In the genomic region with DNA sequence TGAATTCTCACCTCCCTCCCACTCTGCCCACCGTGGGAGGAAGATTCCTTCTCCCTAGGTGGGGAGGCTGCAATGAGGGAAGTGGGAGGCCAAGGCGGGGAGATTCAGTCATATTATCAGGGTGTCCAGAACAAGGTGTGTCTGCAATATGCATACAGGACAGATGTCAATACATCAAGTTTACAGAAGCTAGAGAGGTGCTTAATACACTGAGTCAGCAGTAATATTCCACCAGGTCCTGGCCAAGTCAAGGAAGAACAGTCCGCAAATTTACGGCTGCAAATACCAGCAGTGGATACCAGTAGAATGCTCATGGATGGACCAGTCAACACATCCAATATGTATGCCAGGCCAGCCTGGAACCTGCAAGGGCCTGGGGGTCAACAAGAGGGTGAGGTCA, we compare ENCODE assay signal across 28 cellular contexts.
"Had no signal": no experiment of that assay in that cellular context is flagged by ENCODE, and none has a peak within 500 bp of the region (broad histone marks: within the 10 kb centered on the region; RNA-seq: fewer than 3 reads in every experiment).

No MANE protein-coding gene starts in this region.

- H3K36me3 Mint-ChIP-seq: naive thymus-derived CD4-positive, alpha-beta T cell; stimulated activated memory B cell treated with anti-CD40 and anti-IgM and Interleukin-4, amounts not matched to agents 10 μg/mL and 1 μg/mL and 100 μg/mL, for 72 hours; type B pancreatic cell had no signal

- ATAC-seq: naive thymus-derived CD4-positive, alpha-beta T cell; pancreas; psoas muscle; right cardiac atrium; sciatic nerve; stimulated activated memory B cell treated with anti-CD40 and anti-IgM and Interleukin-4, amounts not matched to agents 10 μg/mL and 1 μg/mL and 100 μg/mL, for 72 hours; stimulated activated naive CD8-positive, alpha-beta T cell treated with anti-CD3 and anti-CD28 coated beads, Interleukin-15, amount 100 ng/mL, for 72 hours; stimulated activated naive CD8-positive, alpha-beta T cell treated with anti-CD3 and anti-CD28 coated beads, Interleukin-15, Interleukin-2, amounts not matched to agents 100 U/mL and 50 U/mL, for 24 hours; upper lobe of right lung had no signal

- FAIRE-seq: pancreas had no signal

- H3K36me3 ChIP-seq: neutrophil, pancreas, spleen, suprapubic skin, tibial artery, transverse colon, upper lobe of right lung, uterus had no signal

- H3K4me3 Mint-ChIP-seq: naive thymus-derived CD4-positive, alpha-beta T cell; nephron; stimulated activated memory B cell treated with anti-CD40 and anti-IgM and Interleukin-4, amounts not matched to agents 10 μg/mL and 1 μg/mL and 100 μg/mL, for 72 hours; stimulated activated naive CD8-positive, alpha-beta T cell treated with anti-CD3 and anti-CD28 coated beads, Interleukin-15, amount 100 ng/mL, for 72 hours; type B pancreatic cell had no signal

- H3K9me3 ChIP-seq: neutrophil, pancreas, psoas muscle, spleen, suprapubic skin, testis, tibial artery, transverse colon, upper lobe of right lung, uterus had no signal

- H3K27ac ChIP-seq: neutrophil, pancreas, psoas muscle, skin epidermis, spleen, suprapubic skin, testis, tibial artery, transverse colon, upper lobe of right lung, uterus had no signal

- H3K4me2 ChIP-seq: smooth muscle cell had no signal

- H3K9me3 Mint-ChIP-seq: nephron; stimulated activated memory B cell treated with anti-CD40 and anti-IgM and Interleukin-4, amounts not matched to agents 10 μg/mL and 1 μg/mL and 100 μg/mL, for 72 hours; stimulated activated naive CD8-positive, alpha-beta T cell treated with anti-CD3 and anti-CD28 coated beads, Interleukin-15, amount 100 ng/mL, for 72 hours; type B pancreatic cell had no signal

- H3K27ac Mint-ChIP-seq: naive thymus-derived CD4-positive, alpha-beta T cell; nephron; stimulated activated memory B cell treated with anti-CD40 and anti-IgM and Interleukin-4, amounts not matched to agents 10 μg/mL and 1 μg/mL and 100 μg/mL, for 72 hours; stimulated activated naive CD8-positive, alpha-beta T cell treated with anti-CD3 and anti-CD28 coated beads, Interleukin-15, amount 100 ng/mL, for 72 hours; type B pancreatic cell had no signal

- H3K27me3 ChIP-seq: neutrophil, pancreas, testis, tibial artery, upper lobe of right lung, uterus had no signal

- H3K4me3 ChIP-seq: pancreas, psoas muscle, skin epidermis, smooth muscle cell, spleen, suprapubic skin, testis, tibial artery, transverse colon, upper lobe of right lung, uterus had no signal

- H3K4me1 ChIP-seq: pancreas, psoas muscle, spleen, suprapubic skin, testis, tibial artery, transverse colon, upper lobe of right lung, uterus had no signal

- H3K4me1 Mint-ChIP-seq: naive thymus-derived CD4-positive, alpha-beta T cell; nephron; stimulated activated memory B cell treated with anti-CD40 and anti-IgM and Interleukin-4, amounts not matched to agents 10 μg/mL and 1 μg/mL and 100 μg/mL, for 72 hours; stimulated activated naive CD8-positive, alpha-beta T cell treated with anti-CD3 and anti-CD28 coated beads, Interleukin-15, amount 100 ng/mL, for 72 hours had no signal

- DNase-seq: naive thymus-derived CD4-positive, alpha-beta T cell; nucleus accumbens; pancreas; psoas muscle; spleen; stimulated activated CD4-positive, alpha-beta T cell treated with anti-CD3 and anti-CD28 coated beads, Interleukin-12 subunit alpha, Interleukin-12 subunit beta, amount 100 ng/mL, for 4 hours; stimulated activated CD4-positive, alpha-beta T cell treated with anti-CD3 and anti-CD28 coated beads, Interleukin-1b, Interleukin-23, amount 100 ng/mL, for 48 hours; stimulated activated CD4-positive, alpha-beta T cell treated with anti-CD3 and anti-CD28 coated beads, Interleukin-4, amount 100 ng/mL, for 1 hour; stimulated activated CD4-positive, alpha-beta T cell treated with anti-CD3 and anti-CD28 coated beads, Interleukin-4, amount 100 ng/mL, for 4 hours; stimulated activated CD8-positive, alpha-beta memory T cell treated with anti-CD3 and anti-CD28 coated beads, Interleukin-4, amount 100 ng/mL, for 48 hours; stimulated activated naive CD4-positive, alpha-beta T cell; stimulated activated naive CD8-positive, alpha-beta T cell treated with anti-CD3 and anti-CD28 coated beads, Interleukin-15, amount 100 ng/mL, for 72 hours; stimulated activated naive CD8-positive, alpha-beta T cell treated with anti-CD3 and anti-CD28 coated beads, Interleukin-15, Interleukin-2, amounts not matched to agents 100 U/mL and 50 U/mL, for 24 hours; substantia nigra; testis; tibial artery; transverse colon; upper lobe of right lung; uterus had no signal
